In genomic region chr13:109436055-109436622, GRCh38 we compare ENCODE assay signal across 2 cellular contexts.
TF ChIP-seq lines count a peak whose summit lies in the region.

No MANE protein-coding gene starts in this region.

TF ChIP-seq in SK-N-SH, 30 proteins besides CTCF, POLR2A, EP300 and RAD21 (continued from another document):
- TF ChIP-seq REST (IDR thresholded peaks at IDR 0.05; ENCODE audit: low read depth, low read length) (no peak), MXI1 (IDR thresholded peaks at IDR 0.05; ENCODE audit: low read depth, low read length) (no peak), USF1 (IDR thresholded peaks at IDR 0.05; ENCODE audit: borderline replicate concordance, low read depth) (no peak), NFIC (IDR thresholded peaks at IDR 0.05; ENCODE audit: borderline replicate concordance) (no peak), TCF12 (IDR thresholded peaks at IDR 0.05) (no peak), GATA2 (CRISPR knock-in tag; IDR thresholded peaks at IDR 0.05) (no peak), CHD2 (IDR thresholded peaks at IDR 0.05; ENCODE audit: low read length, partially characterized antibody) (no peak), GABPA (IDR thresholded peaks at IDR 0.05; ENCODE audit: low read depth) (no peak), MEF2A (IDR thresholded peaks at IDR 0.05; ENCODE audit: borderline replicate concordance, low read depth) (no peak), RCOR1 (IDR thresholded peaks at IDR 0.05; ENCODE audit: low read length) (no peak), POLR2AphosphoS5 (IDR thresholded peaks at IDR 0.05; ENCODE audit: low read depth, low read length) (no peak), FOXM1 (IDR thresholded peaks at IDR 0.05; ENCODE audit: low read depth) (no peak), SIN3A (IDR thresholded peaks at IDR 0.05; ENCODE audit: borderline replicate concordance, low read depth, low read length) (no peak), TAF1 (IDR thresholded peaks at IDR 0.05; ENCODE audit: borderline replicate concordance, low read depth, low read length) (no peak), USF2 (IDR thresholded peaks at IDR 0.05; ENCODE audit: borderline replicate concordance, low read depth, low read length) (no peak), JUND (IDR thresholded peaks at IDR 0.05) (no peak), ELF1 (IDR thresholded peaks at IDR 0.05) (no peak)
- TF ChIP-seq, protein P1, sequence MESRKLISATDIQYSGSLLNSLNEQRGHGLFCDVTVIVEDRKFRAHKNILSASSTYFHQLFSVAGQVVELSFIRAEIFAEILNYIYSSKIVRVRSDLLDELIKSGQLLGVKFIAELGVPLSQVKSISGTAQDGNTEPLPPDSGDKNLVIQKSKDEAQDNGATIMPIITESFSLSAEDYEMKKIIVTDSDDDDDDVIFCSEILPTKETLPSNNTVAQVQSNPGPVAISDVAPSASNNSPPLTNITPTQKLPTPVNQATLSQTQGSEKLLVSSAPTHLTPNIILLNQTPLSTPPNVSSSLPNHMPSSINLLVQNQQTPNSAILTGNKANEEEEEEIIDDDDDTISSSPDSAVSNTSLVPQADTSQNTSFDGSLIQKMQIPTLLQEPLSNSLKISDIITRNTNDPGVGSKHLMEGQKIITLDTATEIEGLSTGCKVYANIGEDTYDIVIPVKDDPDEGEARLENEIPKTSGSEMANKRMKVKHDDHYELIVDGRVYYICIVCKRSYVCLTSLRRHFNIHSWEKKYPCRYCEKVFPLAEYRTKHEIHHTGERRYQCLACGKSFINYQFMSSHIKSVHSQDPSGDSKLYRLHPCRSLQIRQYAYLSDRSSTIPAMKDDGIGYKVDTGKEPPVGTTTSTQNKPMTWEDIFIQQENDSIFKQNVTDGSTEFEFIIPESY (IDR thresholded peaks at IDR 0.05; ENCODE audit: borderline replicate concordance, low read depth), result no peak

TF ChIP-seq in SK-N-SH treated with all-trans-retinoic acid at 6 μM for 48 hours, 23 proteins besides CTCF, POLR2A, EP300 and RAD21 (continued from another document):
- TF ChIP-seq CREB5 (CRISPR knock-in tag; IDR thresholded peaks at IDR 0.05; ENCODE audit: low read depth) (no peak), CSDC2 (CRISPR knock-in tag; IDR thresholded peaks at IDR 0.05) (no peak), TCF4 (CRISPR knock-in tag; IDR thresholded peaks at IDR 0.05; ENCODE audit: borderline replicate concordance) (no peak), ZFP3 (CRISPR knock-in tag; IDR thresholded peaks at IDR 0.05) (no peak), ARNTL (CRISPR knock-in tag; IDR thresholded peaks at IDR 0.05; ENCODE audit: borderline replicate concordance, low read depth) (no peak), ESRRG (CRISPR knock-in tag; IDR thresholded peaks at IDR 0.05) (no peak), SNAI2 (CRISPR knock-in tag; IDR thresholded peaks at IDR 0.05) (no peak), PPARA (CRISPR knock-in tag; IDR thresholded peaks at IDR 0.05; ENCODE audit: borderline replicate concordance) (no peak), ZNF8 (CRISPR knock-in tag; IDR thresholded peaks at IDR 0.05) (no peak), TOX (CRISPR knock-in tag; IDR thresholded peaks at IDR 0.05; ENCODE audit: borderline replicate concordance) (no peak), ZNF565 (CRISPR knock-in tag; conservative IDR thresholded peaks at IDR 0.05; ENCODE audit: low read depth) (no peak)
- TF ChIP-seq, protein P2, sequence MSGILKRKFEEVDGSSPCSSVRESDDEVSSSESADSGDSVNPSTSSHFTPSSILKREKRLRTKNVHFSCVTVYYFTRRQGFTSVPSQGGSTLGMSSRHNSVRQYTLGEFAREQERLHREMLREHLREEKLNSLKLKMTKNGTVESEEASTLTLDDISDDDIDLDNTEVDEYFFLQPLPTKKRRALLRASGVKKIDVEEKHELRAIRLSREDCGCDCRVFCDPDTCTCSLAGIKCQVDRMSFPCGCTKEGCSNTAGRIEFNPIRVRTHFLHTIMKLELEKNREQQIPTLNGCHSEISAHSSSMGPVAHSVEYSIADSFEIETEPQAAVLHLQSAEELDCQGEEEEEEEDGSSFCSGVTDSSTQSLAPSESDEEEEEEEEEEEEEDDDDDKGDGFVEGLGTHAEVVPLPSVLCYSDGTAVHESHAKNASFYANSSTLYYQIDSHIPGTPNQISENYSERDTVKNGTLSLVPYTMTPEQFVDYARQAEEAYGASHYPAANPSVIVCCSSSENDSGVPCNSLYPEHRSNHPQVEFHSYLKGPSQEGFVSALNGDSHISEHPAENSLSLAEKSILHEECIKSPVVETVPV (CRISPR knock-in tag; IDR thresholded peaks at IDR 0.05), result no peak
